ENCODE assay signal across 1 cellular context in the genomic region with DNA sequence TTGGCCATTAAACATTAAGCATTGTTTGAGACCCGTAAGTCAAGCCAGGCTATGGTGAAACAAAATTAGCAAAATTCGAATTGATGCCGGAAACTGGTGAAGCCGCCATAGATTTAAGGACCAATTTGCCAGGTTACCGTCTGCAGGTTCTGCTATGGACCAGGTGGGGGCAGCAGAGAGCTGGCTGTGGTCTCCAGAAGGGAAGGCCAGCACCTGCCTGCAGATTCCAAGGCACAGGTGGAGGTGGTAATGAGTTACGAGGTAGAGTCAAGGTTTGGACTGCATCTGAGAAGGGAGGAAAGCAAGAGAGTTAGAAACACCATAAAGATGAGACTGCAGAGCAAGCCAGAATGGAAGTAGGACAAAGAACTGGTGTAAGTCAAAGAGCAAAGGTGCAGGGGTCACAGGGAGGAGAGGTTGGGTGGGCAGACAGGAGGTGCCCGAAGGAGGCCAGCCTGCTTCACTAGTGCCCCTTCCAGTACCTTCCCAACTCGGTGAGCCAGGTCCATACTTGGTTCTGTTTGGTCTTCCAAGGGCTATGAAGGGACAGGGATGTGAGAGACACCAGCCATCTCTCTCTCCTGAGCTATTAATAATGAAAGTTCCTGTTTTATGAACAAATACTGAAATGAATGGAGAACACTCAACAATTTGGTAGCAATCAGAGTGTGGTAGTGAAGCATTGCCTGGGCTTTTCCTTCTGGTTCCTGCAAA.
TF ChIP-seq lines count a peak whose summit lies in the region.

No MANE protein-coding gene starts in this region.

TF ChIP-seq in K562, 482 proteins besides CTCF, POLR2A, EP300 and RAD21 (continued from another document):
- TF ChIP-seq ZNF407 (IDR thresholded peaks at IDR 0.05; ENCODE audit: low read depth) (no peak), HMGN3 (IDR thresholded peaks at IDR 0.05; ENCODE audit: borderline replicate concordance, extremely low read depth, insufficient read length, low read depth, low read length) (no peak), MXI1 (IDR thresholded peaks at IDR 0.05; ENCODE audit: low read depth, low read length) (no peak), RUNX1 (IDR thresholded peaks at IDR 0.05; ENCODE audit: low read depth) (no peak), ZNF764 (CRISPR knock-in tag; IDR thresholded peaks at IDR 0.05; ENCODE audit: low read depth) (peak; percentile 80), CEBPB (tag; IDR thresholded peaks at IDR 0.05) (no peak), HSF4 (CRISPR knock-in tag; IDR thresholded peaks at IDR 0.05; ENCODE audit: borderline replicate concordance) (no peak), XRCC5 (IDR thresholded peaks at IDR 0.05; ENCODE audit: low read depth, low read length) (peak; percentile 48; the same call in 1 of the 2 replicates), ARID4B (CRISPR knock-in tag; IDR thresholded peaks at IDR 0.05) (no peak), KDM1A (IDR thresholded peaks at IDR 0.05) (no peak), SOX6 (IDR thresholded peaks at IDR 0.05) (no peak), NCOA1 (IDR thresholded peaks at IDR 0.05; ENCODE audit: low read depth) (no peak), GABPB2 (CRISPR knock-in tag; conservative IDR thresholded peaks at IDR 0.05) (no peak), YY1 (IDR thresholded peaks at IDR 0.05; ENCODE audit: borderline replicate concordance in 1 of 3, control insufficient read depth in 1 of 3, extremely low read depth in 1 of 3, insufficient read depth in 3 of 3, insufficient read length in 1 of 3, insufficient replicate concordance in 2 of 3, low read depth in 1 of 3, low read length in 2 of 3) (peak in 2 of 3 experiments; percentile 54 to 62), XRCC3 (IDR thresholded peaks at IDR 0.05) (no peak), STAG1 (CRISPR knock-in tag; IDR thresholded peaks at IDR 0.05; ENCODE audit: borderline replicate concordance) (peak; percentile 26; the same call in 1 of the 2 replicates), RCOR1 (IDR thresholded peaks at IDR 0.05; ENCODE audit: borderline replicate concordance in 1 of 2, low read depth in 2 of 2, low read length in 2 of 2) (0 out of 4 replicates have a peak, but pooled peaks of 1 of the 2 experiments have one; percentile 31), TBP (optimal IDR thresholded peaks at IDR 0.05; ENCODE audit: low read depth, low read length) (no peak), GTF2E2 (tag; IDR thresholded peaks at IDR 0.05) (no peak), ZNF224 (CRISPR knock-in tag; IDR thresholded peaks at IDR 0.05) (no peak)
- TF ChIP-seq, protein P1, sequence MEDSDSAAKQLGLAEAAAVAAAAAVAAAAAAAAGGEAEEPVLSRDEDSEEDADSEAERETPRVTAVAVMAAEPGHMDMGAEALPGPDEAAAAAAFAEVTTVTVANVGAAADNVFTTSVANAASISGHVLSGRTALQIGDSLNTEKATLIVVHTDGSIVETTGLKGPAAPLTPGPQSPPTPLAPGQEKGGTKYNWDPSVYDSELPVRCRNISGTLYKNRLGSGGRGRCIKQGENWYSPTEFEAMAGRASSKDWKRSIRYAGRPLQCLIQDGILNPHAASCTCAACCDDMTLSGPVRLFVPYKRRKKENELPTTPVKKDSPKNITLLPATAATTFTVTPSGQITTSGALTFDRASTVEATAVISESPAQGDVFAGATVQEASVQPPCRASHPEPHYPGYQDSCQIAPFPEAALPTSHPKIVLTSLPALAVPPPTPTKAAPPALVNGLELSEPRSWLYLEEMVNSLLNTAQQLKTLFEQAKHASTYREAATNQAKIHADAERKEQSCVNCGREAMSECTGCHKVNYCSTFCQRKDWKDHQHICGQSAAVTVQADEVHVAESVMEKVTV (CRISPR knock-in tag; IDR thresholded peaks at IDR 0.05), result 0 out of 2 replicates have a peak, but pooled peaks have one; percentile 29
- TF ChIP-seq, protein P2, sequence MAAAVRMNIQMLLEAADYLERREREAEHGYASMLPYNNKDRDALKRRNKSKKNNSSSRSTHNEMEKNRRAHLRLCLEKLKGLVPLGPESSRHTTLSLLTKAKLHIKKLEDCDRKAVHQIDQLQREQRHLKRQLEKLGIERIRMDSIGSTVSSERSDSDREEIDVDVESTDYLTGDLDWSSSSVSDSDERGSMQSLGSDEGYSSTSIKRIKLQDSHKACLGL (CRISPR knock-in tag; IDR thresholded peaks at IDR 0.05; ENCODE audit: borderline replicate concordance, poor library complexity, severe bottlenecking), result no peak
- TF ChIP-seq, protein P3, sequence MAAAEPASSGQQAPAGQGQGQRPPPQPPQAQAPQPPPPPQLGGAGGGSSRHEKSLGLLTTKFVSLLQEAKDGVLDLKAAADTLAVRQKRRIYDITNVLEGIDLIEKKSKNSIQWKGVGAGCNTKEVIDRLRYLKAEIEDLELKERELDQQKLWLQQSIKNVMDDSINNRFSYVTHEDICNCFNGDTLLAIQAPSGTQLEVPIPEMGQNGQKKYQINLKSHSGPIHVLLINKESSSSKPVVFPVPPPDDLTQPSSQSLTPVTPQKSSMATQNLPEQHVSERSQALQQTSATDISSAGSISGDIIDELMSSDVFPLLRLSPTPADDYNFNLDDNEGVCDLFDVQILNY (CRISPR knock-in tag; IDR thresholded peaks at IDR 0.05), result no peak
- TF ChIP-seq, protein P4, sequence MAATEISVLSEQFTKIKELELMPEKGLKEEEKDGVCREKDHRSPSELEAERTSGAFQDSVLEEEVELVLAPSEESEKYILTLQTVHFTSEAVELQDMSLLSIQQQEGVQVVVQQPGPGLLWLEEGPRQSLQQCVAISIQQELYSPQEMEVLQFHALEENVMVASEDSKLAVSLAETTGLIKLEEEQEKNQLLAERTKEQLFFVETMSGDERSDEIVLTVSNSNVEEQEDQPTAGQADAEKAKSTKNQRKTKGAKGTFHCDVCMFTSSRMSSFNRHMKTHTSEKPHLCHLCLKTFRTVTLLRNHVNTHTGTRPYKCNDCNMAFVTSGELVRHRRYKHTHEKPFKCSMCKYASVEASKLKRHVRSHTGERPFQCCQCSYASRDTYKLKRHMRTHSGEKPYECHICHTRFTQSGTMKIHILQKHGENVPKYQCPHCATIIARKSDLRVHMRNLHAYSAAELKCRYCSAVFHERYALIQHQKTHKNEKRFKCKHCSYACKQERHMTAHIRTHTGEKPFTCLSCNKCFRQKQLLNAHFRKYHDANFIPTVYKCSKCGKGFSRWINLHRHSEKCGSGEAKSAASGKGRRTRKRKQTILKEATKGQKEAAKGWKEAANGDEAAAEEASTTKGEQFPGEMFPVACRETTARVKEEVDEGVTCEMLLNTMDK (IDR thresholded peaks at IDR 0.05; ENCODE audit: borderline replicate concordance, insufficient read depth, low read depth, low read length, poor library complexity, severe bottlenecking), result no peak
